1 cellular context compared by ENCODE assay signal in genomic region chr12:56688129-56688845, GRCh38.
TF ChIP-seq lines count a peak whose summit lies in the region.

Gene PTGES3, minus strand, starts transcription at chr12:56688284. Its CDS starts 285 bp downstream, at chr12:56687999.

TF ChIP-seq in HepG2, 621 proteins besides CTCF, POLR2A, EP300 and RAD21 (continued from another document and continues in another):
- TF ChIP-seq PHF20 (CRISPR knock-in tag; IDR thresholded peaks at IDR 0.05) (peak; percentile 76), PAF1 (CRISPR knock-in tag; IDR thresholded peaks at IDR 0.05) (no peak), TIGD3 (CRISPR knock-in tag; IDR thresholded peaks at IDR 0.05; ENCODE audit: borderline replicate concordance) (peak; percentile 67; the same call in 1 of the 2 replicates), ZNF335 (CRISPR knock-in tag; IDR thresholded peaks at IDR 0.05) (peak; percentile 74; the same call in 1 of the 2 replicates), MAFG (CRISPR knock-in tag; IDR thresholded peaks at IDR 0.05) (peak; percentile 80), ATF7 (IDR thresholded peaks at IDR 0.05) (no peak), ATF7 (CRISPR knock-in tag; IDR thresholded peaks at IDR 0.05) (peak; percentile 40; the same call in 1 of the 2 replicates), ZKSCAN5 (CRISPR knock-in tag; IDR thresholded peaks at IDR 0.05) (no peak), NCOA2 (CRISPR knock-in tag; IDR thresholded peaks at IDR 0.05) (peak; percentile 72), TP53 (CRISPR knock-in tag; conservative IDR thresholded peaks at IDR 0.05) (no peak; the same call in 1 of the 2 replicates), CREM (IDR thresholded peaks at IDR 0.05) (peak; percentile 77), CREM (CRISPR knock-in tag; IDR thresholded peaks at IDR 0.05) (no peak), FOXJ3 (CRISPR knock-in tag; IDR thresholded peaks at IDR 0.05; ENCODE audit: borderline replicate concordance) (no peak), ISX (CRISPR knock-in tag; conservative IDR thresholded peaks at IDR 0.05) (peak; percentile 72; the same call in 1 of the 2 replicates), FOXO1 (CRISPR knock-in tag; IDR thresholded peaks at IDR 0.05) (no peak), PAXIP1 (CRISPR knock-in tag; conservative IDR thresholded peaks at IDR 0.05) (peak; percentile 49; the same call in 1 of the 2 replicates), KDM4B (CRISPR knock-in tag; IDR thresholded peaks at IDR 0.05) (0 out of 2 replicates have a peak, but pooled peaks have one; percentile 39), SP140L (CRISPR knock-in tag; IDR thresholded peaks at IDR 0.05; ENCODE audit: borderline replicate concordance) (peak; percentile 79; the same call in 1 of the 2 replicates), ZNF432 (CRISPR knock-in tag; IDR thresholded peaks at IDR 0.05; ENCODE audit: borderline replicate concordance) (no peak), ZNF251 (CRISPR knock-in tag; IDR thresholded peaks at IDR 0.05) (no peak), CC2D1A (CRISPR knock-in tag; IDR thresholded peaks at IDR 0.05) (no peak), ZNF331 (CRISPR knock-in tag; IDR thresholded peaks at IDR 0.05) (peak; percentile 82; the same call in 1 of the 2 replicates), ETV6 (CRISPR knock-in tag; conservative IDR thresholded peaks at IDR 0.05) (0 out of 2 replicates have a peak, but pooled peaks have one; percentile 15), ERF (CRISPR knock-in tag; IDR thresholded peaks at IDR 0.05) (peak; percentile 98), RARG (CRISPR knock-in tag; IDR thresholded peaks at IDR 0.05; ENCODE audit: low read depth) (no peak), ZNF263 (CRISPR knock-in tag; IDR thresholded peaks at IDR 0.05) (peak; percentile 44; the same call in 1 of the 2 replicates), TEAD2 (CRISPR knock-in tag; IDR thresholded peaks at IDR 0.05) (no peak; the same call in 1 of the 2 replicates), GATA4 (IDR thresholded peaks at IDR 0.05; ENCODE audit: borderline replicate concordance, low read depth) (no peak), SOX5 (CRISPR knock-in tag; IDR thresholded peaks at IDR 0.05; ENCODE audit: borderline replicate concordance) (peak; percentile 68), SSRP1 (CRISPR knock-in tag; IDR thresholded peaks at IDR 0.05) (no peak), EZH2 (conservative IDR thresholded peaks at IDR 0.05; ENCODE audit: low read depth, low read length) (no peak), GRHL1 (CRISPR knock-in tag; conservative IDR thresholded peaks at IDR 0.05) (no peak), HMGXB3 (CRISPR knock-in tag; IDR thresholded peaks at IDR 0.05; ENCODE audit: borderline replicate concordance) (peak; percentile 88), ZNF598 (CRISPR knock-in tag; IDR thresholded peaks at IDR 0.05; ENCODE audit: borderline replicate concordance) (no peak), SIN3A (IDR thresholded peaks at IDR 0.05; ENCODE audit: borderline replicate concordance, low read depth, low read length) (peak; percentile 73; the same call in 1 of the 2 replicates), SKIL (CRISPR knock-in tag; IDR thresholded peaks at IDR 0.05; ENCODE audit: borderline replicate concordance) (peak; percentile 62; the same call in 1 of the 2 replicates), ZNF614 (CRISPR knock-in tag; IDR thresholded peaks at IDR 0.05; ENCODE audit: borderline replicate concordance) (peak; percentile 28; the same call in 1 of the 2 replicates), CCAR2 (optimal IDR thresholded peaks at IDR 0.05; ENCODE audit: low read depth, low read length) (no peak), ZNF318 (CRISPR knock-in tag; IDR thresholded peaks at IDR 0.05) (no peak), MZF1 (CRISPR knock-in tag; IDR thresholded peaks at IDR 0.05; ENCODE audit: borderline replicate concordance) (no peak), SPEN (CRISPR knock-in tag; IDR thresholded peaks at IDR 0.05; ENCODE audit: low read depth) (peak; percentile 95), ZNF773 (CRISPR knock-in tag; IDR thresholded peaks at IDR 0.05; ENCODE audit: borderline replicate concordance) (no peak), ZNF354B (CRISPR knock-in tag; IDR thresholded peaks at IDR 0.05) (no peak), NFE2L2 (IDR thresholded peaks at IDR 0.05; ENCODE audit: low read length) (peak; percentile 87)
